ENCODE assay signal across 1 cellular context in the genomic region with DNA sequence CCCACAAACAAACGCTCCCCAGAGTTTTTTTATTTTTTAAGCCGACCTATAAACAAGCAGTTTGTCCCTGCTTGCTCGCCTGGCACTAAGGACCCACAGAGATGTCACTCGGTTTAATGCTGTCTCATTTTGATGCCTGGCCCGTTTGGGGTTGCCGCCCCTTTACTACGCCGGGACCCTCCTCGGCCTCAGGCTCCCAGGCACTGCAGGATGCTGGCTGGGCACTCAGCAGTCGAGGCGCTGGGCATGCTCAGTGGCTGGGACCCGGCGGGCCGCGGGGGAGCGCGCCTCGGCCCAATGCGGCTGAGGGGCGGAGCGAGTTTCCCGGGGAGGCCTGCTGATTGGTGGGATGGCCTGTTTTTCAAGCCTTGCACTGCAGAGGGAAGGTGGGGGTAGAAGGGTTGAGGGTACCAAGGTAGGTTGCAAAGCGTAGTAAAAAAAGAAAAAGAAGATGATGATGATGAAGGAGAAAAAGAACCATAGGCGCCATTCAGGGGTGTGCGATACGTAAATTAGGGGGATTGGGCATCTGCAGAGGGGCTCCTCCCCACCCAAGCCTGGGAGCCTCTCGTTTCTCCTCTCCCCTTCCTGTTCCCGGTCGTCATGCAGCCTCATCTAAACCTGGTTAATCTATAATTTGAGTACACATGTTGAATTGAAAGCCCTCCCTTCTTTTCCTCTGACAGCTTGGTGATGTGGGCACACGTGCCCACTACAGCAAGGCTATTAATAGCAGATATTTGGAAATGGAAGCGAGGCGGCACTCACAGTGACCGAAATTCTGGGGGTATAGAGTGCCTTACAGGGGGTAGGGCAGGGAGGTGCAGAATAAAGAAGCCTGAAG.
TF ChIP-seq lines count a peak whose summit lies in the region.

No MANE protein-coding gene starts in this region.

TF ChIP-seq in HepG2, 621 proteins besides CTCF, POLR2A, EP300 and RAD21 (continued from another document and continues in another):
- TF ChIP-seq CBX2 (IDR thresholded peaks at IDR 0.05; ENCODE audit: low read depth, low read length) (no peak), CBX2 (CRISPR knock-in tag; IDR thresholded peaks at IDR 0.05; ENCODE audit: low read depth) (no peak), ZNF235 (CRISPR knock-in tag; IDR thresholded peaks at IDR 0.05; ENCODE audit: borderline replicate concordance) (no peak), MBD4 (IDR thresholded peaks at IDR 0.05; ENCODE audit: borderline replicate concordance, low read length) (no peak), SRSF1 (optimal IDR thresholded peaks at IDR 0.05; ENCODE audit: low read depth, low read length) (no peak), RFXAP (CRISPR knock-in tag; IDR thresholded peaks at IDR 0.05; ENCODE audit: borderline replicate concordance) (no peak), KLF12 (CRISPR knock-in tag; IDR thresholded peaks at IDR 0.05; ENCODE audit: borderline replicate concordance) (no peak), HDAC2 (CRISPR knock-in tag; IDR thresholded peaks at IDR 0.05) (peak; percentile 24; the same call in 1 of the 2 replicates), ZFP36L1 (CRISPR knock-in tag; IDR thresholded peaks at IDR 0.05) (no peak), ZNF83 (CRISPR knock-in tag; IDR thresholded peaks at IDR 0.05; ENCODE audit: borderline replicate concordance) (no peak), PAF1 (CRISPR knock-in tag; IDR thresholded peaks at IDR 0.05) (no peak), ZNF607 (CRISPR knock-in tag; IDR thresholded peaks at IDR 0.05; ENCODE audit: borderline replicate concordance) (peak; percentile 57; the same call in 1 of the 2 replicates), ZBTB1 (CRISPR knock-in tag; IDR thresholded peaks at IDR 0.05; ENCODE audit: borderline replicate concordance) (no peak), ZNF891 (CRISPR knock-in tag; IDR thresholded peaks at IDR 0.05) (0 out of 2 replicates have a peak, but pooled peaks have one; percentile 28), GTF2F1 (IDR thresholded peaks at IDR 0.05; ENCODE audit: low read length) (no peak), GPN1 (CRISPR knock-in tag; IDR thresholded peaks at IDR 0.05; ENCODE audit: borderline replicate concordance) (no peak), HOXA5 (CRISPR knock-in tag; IDR thresholded peaks at IDR 0.05) (0 out of 2 replicates have a peak, but pooled peaks have one; percentile 9), ZNF768 (CRISPR knock-in tag; IDR thresholded peaks at IDR 0.05) (peak; percentile 73; the same call in 1 of the 2 replicates), ZNF24 (IDR thresholded peaks at IDR 0.05) (no peak), SMAD9 (CRISPR knock-in tag; IDR thresholded peaks at IDR 0.05) (no peak), ETV6 (CRISPR knock-in tag; conservative IDR thresholded peaks at IDR 0.05) (0 out of 2 replicates have a peak, but pooled peaks have one; percentile 7), SMAD1 (CRISPR knock-in tag; IDR thresholded peaks at IDR 0.05; ENCODE audit: borderline replicate concordance, low read depth) (no peak), NFKB2 (CRISPR knock-in tag; IDR thresholded peaks at IDR 0.05; ENCODE audit: borderline replicate concordance) (peak; percentile 61; the same call in 1 of the 2 replicates), MAFF (IDR thresholded peaks at IDR 0.05; ENCODE audit: low read depth, low read length) (no peak)
- TF ChIP-seq, protein P1, sequence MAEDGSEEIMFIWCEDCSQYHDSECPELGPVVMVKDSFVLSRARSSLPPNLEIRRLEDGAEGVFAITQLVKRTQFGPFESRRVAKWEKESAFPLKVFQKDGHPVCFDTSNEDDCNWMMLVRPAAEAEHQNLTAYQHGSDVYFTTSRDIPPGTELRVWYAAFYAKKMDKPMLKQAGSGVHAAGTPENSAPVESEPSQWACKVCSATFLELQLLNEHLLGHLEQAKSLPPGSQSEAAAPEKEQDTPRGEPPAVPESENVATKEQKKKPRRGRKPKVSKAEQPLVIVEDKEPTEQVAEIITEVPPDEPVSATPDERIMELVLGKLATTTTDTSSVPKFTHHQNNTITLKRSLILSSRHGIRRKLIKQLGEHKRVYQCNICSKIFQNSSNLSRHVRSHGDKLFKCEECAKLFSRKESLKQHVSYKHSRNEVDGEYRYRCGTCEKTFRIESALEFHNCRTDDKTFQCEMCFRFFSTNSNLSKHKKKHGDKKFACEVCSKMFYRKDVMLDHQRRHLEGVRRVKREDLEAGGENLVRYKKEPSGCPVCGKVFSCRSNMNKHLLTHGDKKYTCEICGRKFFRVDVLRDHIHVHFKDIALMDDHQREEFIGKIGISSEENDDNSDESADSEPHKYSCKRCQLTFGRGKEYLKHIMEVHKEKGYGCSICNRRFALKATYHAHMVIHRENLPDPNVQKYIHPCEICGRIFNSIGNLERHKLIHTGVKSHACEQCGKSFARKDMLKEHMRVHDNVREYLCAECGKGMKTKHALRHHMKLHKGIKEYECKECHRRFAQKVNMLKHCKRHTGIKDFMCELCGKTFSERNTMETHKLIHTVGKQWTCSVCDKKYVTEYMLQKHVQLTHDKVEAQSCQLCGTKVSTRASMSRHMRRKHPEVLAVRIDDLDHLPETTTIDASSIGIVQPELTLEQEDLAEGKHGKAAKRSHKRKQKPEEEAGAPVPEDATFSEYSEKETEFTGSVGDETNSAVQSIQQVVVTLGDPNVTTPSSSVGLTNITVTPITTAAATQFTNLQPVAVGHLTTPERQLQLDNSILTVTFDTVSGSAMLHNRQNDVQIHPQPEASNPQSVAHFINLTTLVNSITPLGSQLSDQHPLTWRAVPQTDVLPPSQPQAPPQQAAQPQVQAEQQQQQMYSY (CRISPR knock-in tag; IDR thresholded peaks at IDR 0.05): no peak
- TF ChIP-seq, protein P2, sequence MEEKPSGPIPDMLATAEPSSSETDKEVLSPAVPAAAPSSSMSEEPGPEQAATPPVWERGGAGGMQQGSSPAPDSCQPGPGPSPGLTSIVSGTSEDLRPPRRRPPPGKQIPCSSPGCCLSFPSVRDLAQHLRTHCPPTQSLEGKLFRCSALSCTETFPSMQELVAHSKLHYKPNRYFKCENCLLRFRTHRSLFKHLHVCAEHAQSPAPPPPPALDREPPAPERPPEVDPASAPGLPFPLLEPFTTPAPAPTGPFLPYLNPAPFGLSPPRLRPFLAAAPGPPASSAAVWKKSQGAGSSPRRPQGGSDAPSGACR (CRISPR knock-in tag; IDR thresholded peaks at IDR 0.05): peak; percentile 18; the same call in 1 of the 2 replicates
- TF ChIP-seq, protein P3, sequence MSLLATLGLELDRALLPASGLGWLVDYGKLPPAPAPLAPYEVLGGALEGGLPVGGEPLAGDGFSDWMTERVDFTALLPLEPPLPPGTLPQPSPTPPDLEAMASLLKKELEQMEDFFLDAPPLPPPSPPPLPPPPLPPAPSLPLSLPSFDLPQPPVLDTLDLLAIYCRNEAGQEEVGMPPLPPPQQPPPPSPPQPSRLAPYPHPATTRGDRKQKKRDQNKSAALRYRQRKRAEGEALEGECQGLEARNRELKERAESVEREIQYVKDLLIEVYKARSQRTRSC (CRISPR knock-in tag; IDR thresholded peaks at IDR 0.05; ENCODE audit: low read depth): no peak
- TF ChIP-seq, protein P4, sequence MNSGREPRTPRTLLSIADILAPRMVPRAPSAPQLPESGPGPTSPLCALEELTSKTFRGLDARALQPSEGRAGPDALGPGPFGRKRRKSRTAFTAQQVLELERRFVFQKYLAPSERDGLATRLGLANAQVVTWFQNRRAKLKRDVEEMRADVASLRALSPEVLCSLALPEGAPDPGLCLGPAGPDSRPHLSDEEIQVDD (CRISPR knock-in tag; IDR thresholded peaks at IDR 0.05; ENCODE audit: borderline replicate concordance): no peak; the same call in 1 of the 2 replicates
- TF ChIP-seq, protein P5, sequence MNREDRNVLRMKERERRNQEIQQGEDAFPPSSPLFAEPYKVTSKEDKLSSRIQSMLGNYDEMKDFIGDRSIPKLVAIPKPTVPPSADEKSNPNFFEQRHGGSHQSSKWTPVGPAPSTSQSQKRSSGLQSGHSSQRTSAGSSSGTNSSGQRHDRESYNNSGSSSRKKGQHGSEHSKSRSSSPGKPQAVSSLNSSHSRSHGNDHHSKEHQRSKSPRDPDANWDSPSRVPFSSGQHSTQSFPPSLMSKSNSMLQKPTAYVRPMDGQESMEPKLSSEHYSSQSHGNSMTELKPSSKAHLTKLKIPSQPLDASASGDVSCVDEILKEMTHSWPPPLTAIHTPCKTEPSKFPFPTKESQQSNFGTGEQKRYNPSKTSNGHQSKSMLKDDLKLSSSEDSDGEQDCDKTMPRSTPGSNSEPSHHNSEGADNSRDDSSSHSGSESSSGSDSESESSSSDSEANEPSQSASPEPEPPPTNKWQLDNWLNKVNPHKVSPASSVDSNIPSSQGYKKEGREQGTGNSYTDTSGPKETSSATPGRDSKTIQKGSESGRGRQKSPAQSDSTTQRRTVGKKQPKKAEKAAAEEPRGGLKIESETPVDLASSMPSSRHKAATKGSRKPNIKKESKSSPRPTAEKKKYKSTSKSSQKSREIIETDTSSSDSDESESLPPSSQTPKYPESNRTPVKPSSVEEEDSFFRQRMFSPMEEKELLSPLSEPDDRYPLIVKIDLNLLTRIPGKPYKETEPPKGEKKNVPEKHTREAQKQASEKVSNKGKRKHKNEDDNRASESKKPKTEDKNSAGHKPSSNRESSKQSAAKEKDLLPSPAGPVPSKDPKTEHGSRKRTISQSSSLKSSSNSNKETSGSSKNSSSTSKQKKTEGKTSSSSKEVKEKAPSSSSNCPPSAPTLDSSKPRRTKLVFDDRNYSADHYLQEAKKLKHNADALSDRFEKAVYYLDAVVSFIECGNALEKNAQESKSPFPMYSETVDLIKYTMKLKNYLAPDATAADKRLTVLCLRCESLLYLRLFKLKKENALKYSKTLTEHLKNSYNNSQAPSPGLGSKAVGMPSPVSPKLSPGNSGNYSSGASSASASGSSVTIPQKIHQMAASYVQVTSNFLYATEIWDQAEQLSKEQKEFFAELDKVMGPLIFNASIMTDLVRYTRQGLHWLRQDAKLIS (CRISPR knock-in tag; IDR thresholded peaks at IDR 0.05): no peak
- TF ChIP-seq, protein P6, sequence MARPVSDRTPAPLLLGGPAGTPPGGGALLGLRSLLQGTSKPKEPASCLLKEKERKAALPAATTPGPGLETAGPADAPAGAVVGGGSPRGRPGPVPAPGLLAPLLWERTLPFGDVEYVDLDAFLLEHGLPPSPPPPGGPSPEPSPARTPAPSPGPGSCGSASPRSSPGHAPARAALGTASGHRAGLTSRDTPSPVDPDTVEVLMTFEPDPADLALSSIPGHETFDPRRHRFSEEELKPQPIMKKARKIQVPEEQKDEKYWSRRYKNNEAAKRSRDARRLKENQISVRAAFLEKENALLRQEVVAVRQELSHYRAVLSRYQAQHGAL (CRISPR knock-in tag; IDR thresholded peaks at IDR 0.05; ENCODE audit: not compliant biosample characterization): no peak
- TF ChIP-seq, protein P7, sequence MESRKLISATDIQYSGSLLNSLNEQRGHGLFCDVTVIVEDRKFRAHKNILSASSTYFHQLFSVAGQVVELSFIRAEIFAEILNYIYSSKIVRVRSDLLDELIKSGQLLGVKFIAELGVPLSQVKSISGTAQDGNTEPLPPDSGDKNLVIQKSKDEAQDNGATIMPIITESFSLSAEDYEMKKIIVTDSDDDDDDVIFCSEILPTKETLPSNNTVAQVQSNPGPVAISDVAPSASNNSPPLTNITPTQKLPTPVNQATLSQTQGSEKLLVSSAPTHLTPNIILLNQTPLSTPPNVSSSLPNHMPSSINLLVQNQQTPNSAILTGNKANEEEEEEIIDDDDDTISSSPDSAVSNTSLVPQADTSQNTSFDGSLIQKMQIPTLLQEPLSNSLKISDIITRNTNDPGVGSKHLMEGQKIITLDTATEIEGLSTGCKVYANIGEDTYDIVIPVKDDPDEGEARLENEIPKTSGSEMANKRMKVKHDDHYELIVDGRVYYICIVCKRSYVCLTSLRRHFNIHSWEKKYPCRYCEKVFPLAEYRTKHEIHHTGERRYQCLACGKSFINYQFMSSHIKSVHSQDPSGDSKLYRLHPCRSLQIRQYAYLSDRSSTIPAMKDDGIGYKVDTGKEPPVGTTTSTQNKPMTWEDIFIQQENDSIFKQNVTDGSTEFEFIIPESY (CRISPR knock-in tag; IDR thresholded peaks at IDR 0.05): peak; percentile 83; the same call in 1 of the 2 replicates
- TF ChIP-seq, protein P8, sequence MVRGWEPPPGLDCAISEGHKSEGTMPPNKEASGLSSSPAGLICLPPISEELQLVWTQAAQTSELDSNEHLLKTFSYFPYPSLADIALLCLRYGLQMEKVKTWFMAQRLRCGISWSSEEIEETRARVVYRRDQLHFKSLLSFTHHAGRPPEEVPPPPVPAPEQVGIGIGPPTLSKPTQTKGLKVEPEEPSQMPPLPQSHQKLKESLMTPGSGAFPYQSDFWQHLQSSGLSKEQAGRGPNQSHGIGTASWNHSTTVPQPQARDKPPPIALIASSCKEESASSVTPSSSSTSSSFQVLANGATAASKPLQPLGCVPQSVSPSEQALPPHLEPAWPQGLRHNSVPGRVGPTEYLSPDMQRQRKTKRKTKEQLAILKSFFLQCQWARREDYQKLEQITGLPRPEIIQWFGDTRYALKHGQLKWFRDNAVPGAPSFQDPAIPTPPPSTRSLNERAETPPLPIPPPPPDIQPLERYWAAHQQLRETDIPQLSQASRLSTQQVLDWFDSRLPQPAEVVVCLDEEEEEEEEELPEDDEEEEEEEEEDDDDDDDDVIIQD (CRISPR knock-in tag; IDR thresholded peaks at IDR 0.05; ENCODE audit: low read depth): no peak
- TF ChIP-seq, protein P9, sequence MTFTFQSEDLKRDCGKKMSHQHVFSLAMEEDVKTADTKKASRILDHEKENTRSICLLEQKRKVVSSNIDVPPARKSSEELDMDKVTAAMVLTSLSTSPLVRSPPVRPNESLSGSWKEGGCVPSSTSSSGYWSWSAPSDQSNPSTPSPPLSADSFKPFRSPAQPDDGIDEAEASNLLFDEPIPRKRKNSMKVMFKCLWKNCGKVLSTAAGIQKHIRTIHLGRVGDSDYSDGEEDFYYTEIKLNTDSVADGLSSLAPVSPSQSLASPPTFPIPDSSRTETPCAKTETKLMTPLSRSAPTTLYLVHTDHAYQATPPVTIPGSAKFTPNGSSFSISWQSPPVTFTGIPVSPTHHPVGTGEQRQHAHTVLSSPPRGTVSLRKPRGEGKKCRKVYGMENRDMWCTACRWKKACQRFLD (CRISPR knock-in tag; IDR thresholded peaks at IDR 0.05; ENCODE audit: borderline replicate concordance): no peak
- TF ChIP-seq, protein P10, sequence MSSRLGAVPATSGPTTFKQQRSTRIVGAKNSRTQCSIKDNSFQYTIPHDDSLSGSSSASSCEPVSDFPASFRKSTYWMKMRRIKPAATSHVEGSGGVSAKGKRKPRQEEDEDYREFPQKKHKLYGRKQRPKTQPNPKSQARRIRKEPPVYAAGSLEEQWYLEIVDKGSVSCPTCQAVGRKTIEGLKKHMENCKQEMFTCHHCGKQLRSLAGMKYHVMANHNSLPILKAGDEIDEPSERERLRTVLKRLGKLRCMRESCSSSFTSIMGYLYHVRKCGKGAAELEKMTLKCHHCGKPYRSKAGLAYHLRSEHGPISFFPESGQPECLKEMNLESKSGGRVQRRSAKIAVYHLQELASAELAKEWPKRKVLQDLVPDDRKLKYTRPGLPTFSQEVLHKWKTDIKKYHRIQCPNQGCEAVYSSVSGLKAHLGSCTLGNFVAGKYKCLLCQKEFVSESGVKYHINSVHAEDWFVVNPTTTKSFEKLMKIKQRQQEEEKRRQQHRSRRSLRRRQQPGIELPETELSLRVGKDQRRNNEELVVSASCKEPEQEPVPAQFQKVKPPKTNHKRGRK (CRISPR knock-in tag; IDR thresholded peaks at IDR 0.05): peak; percentile 35; the same call in 1 of the 2 replicates
- TF ChIP-seq, protein P11, sequence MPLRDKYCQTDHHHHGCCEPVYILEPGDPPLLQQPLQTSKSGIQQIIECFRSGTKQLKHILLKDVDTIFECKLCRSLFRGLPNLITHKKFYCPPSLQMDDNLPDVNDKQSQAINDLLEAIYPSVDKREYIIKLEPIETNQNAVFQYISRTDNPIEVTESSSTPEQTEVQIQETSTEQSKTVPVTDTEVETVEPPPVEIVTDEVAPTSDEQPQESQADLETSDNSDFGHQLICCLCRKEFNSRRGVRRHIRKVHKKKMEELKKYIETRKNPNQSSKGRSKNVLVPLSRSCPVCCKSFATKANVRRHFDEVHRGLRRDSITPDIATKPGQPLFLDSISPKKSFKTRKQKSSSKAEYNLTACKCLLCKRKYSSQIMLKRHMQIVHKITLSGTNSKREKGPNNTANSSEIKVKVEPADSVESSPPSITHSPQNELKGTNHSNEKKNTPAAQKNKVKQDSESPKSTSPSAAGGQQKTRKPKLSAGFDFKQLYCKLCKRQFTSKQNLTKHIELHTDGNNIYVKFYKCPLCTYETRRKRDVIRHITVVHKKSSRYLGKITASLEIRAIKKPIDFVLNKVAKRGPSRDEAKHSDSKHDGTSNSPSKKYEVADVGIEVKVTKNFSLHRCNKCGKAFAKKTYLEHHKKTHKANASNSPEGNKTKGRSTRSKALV (CRISPR knock-in tag; IDR thresholded peaks at IDR 0.05): no peak; the same call in 1 of the 2 replicates
